Comparison of ENCODE assay signal across 18 cellular contexts in genomic region chr14:68374682-68375081, GRCh38.
DNase-seq lines count a peak whose midpoint lies in the region; ATAC-seq, FAIRE-seq and TF ChIP-seq lines count a peak whose summit lies in the region.
"Had no signal": no experiment of that assay in that cellular context is flagged by ENCODE, and none has a peak within 500 bp of the region (broad histone marks: within the 10 kb centered on the region; RNA-seq: fewer than 3 reads in every experiment).

No MANE protein-coding gene starts in this region.

- no peak for ATAC-seq in GM18870 (IDR thresholded peaks at IDR 0.05; ENCODE audit: unreplicated experiment)
- no peak for ATAC-seq in GM21723 (IDR thresholded peaks at IDR 0.05; ENCODE audit: unreplicated experiment)
- no peak for ATAC-seq in HG03045 (IDR thresholded peaks at IDR 0.05; ENCODE audit: unreplicated experiment)
- ATAC-seq: K562 had no signal

- H3K36me3 ChIP-seq in WERI-Rb-1 (no peaks in the 10 kb centered on the region), urinary bladder (ENCODE audit: insufficient read depth) (no peaks in the 10 kb centered on the region)
- H3K36me3 ChIP-seq: thoracic aorta had no signal

- peaks cover 7% of the 10 kb centered on the region for H3K9me3 Mint-ChIP-seq in nephron
- H3K9me3 Mint-ChIP-seq: central memory CD8-positive, alpha-beta T cell had no signal

- no peak overlapping the region for H3K4me3 ChIP-seq in WERI-Rb-1 (ENCODE audit: low read depth, low read length)
- H3K4me3 ChIP-seq in urinary bladder (ENCODE audit: low read depth, low read length): no peak overlapping the region
- H3K4me3 ChIP-seq: K562, thoracic aorta had no signal

- no peaks in the 10 kb centered on the region for H3K27me3 Mint-ChIP-seq in nephron (ENCODE audit: low read depth)
- H3K27me3 Mint-ChIP-seq: central memory CD8-positive, alpha-beta T cell had no signal

- H3K36me3 Mint-ChIP-seq in nephron (ENCODE audit: low read depth): no peaks in the 10 kb centered on the region

- no peak overlapping the region for H3K27ac ChIP-seq in WERI-Rb-1
- peak overlapping the region; percentile 10 for H3K27ac ChIP-seq in urinary bladder (ENCODE audit: low read depth)
- H3K27ac ChIP-seq: RWPE1, thoracic aorta had no signal

- H3K4me3 Mint-ChIP-seq in nephron: no peak overlapping the region
- H3K4me3 Mint-ChIP-seq: central memory CD8-positive, alpha-beta T cell; neural crest cell had no signal

- H3K4me1 ChIP-seq in urinary bladder (ENCODE audit: insufficient read depth): peaks cover 2% of the 10 kb centered on the region

- H3K27ac Mint-ChIP-seq in nephron: peak overlapping the region; percentile 43 to 89 (median 80)

- peaks cover 62% of the 10 kb centered on the region for H3K4me1 Mint-ChIP-seq in nephron

- TF ChIP-seq CTCF in WERI-Rb-1 (IDR thresholded peaks at IDR 0.05; ENCODE audit: low read depth, low read length): no peak
- no peak for TF ChIP-seq CTCF in nephron (IDR thresholded peaks at IDR 0.05; ENCODE audit: unreplicated experiment in 3 of 3)

- WGBS in urinary bladder: 64% methylated on average over 7 of the region's 7 CpGs

- FAIRE-seq in HTR-8/SVneo (lab: Jason Lieb, UNC): peak; percentile 94
- FAIRE-seq: K562 had no signal

- H3K27me3 ChIP-seq in WERI-Rb-1 (ENCODE audit: insufficient read depth, low read depth, severe bottlenecking): no peaks in the 10 kb centered on the region

- DNase-seq in HTR-8/SVneo (ENCODE audit: insufficient read length, low spot score) (no peak), WERI-Rb-1 (peak; percentile 21)
- DNase-seq: activated CD4-positive, alpha-beta T cell treated with anti-CD3 and anti-CD28 coated beads, Interleukin-2, amount 50 U/mL, for 1 hour; activated gamma-delta T cell; AML-193; amniotic stem cell; GDM1; NCI-H1694 treated with DMSO at 0.1 percent for 48 hours had no signal

- H3K9me3 ChIP-seq in WERI-Rb-1 (ENCODE audit: severe bottlenecking): peaks cover 3% of the 10 kb centered on the region
- H3K9me3 ChIP-seq: thoracic aorta had no signal
